Comparison of ENCODE assay signal across 2 cellular contexts in the genomic region with DNA sequence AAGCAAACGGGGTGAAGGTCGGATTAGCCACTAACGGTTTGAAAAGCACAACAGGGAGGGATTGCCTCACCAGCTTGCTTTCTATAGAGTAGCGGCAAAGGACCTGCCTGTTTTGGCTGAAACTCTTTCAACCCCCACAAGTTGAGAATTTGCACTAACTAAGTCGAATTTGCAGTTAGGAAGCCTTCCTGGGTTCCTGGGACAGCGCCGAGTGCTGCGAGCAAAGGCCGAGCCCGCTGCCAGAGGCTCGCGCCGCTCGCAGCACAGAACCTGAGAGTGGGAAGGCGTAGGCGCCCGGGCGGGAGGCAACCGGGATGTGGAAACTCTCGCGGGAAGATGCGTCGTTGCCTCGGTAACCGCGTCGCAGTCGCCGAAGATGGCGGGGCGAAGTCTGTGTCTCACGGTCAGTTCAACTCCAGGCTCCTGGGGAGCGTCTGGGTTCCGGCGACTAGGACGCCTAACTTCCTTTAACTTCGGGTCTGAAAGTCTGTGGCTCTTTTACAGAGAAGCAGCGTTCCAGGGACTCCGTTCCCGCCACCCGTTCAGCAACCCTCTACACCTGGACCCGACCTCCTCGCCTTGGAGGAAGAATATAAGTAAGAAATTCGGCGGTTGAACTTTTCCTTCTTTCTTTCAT.
TF ChIP-seq lines count a peak whose summit lies in the region.

A gene (plus strand): TSS at position 352 of the 637 bp plus-strand sequence. CDS start 25 bp downstream, at position 377.

TF ChIP-seq in IMR-90, 13 proteins besides CTCF, POLR2A, EP300 and RAD21:
- TF ChIP-seq CEBPB (IDR thresholded peaks at IDR 0.05; ENCODE audit: low read depth, low read length) (peak; percentile 57), RCOR1 (IDR thresholded peaks at IDR 0.05; ENCODE audit: insufficient replicate concordance, low read length) (no peak), MAZ (IDR thresholded peaks at IDR 0.05; ENCODE audit: borderline replicate concordance, low read depth, low read length) (peak; percentile 31; the same call in 1 of the 2 replicates), RFX5 (IDR thresholded peaks at IDR 0.05; ENCODE audit: low read depth, low read length) (no peak)

TF ChIP-seq in PFSK-1, 5 proteins besides CTCF, POLR2A, EP300 and RAD21:
- TF ChIP-seq SIN3A (IDR thresholded peaks at IDR 0.05; ENCODE audit: borderline replicate concordance, insufficient read depth, low read length) (peak; percentile 68; the same call in 1 of the 2 replicates), POLR2AphosphoS5 (IDR thresholded peaks at IDR 0.05; ENCODE audit: low read depth, low read length) (peak; percentile 83), TAF1 (IDR thresholded peaks at IDR 0.05; ENCODE audit: borderline replicate concordance, insufficient read depth, low read length) (no peak)
- TF ChIP-seq, protein P1, sequence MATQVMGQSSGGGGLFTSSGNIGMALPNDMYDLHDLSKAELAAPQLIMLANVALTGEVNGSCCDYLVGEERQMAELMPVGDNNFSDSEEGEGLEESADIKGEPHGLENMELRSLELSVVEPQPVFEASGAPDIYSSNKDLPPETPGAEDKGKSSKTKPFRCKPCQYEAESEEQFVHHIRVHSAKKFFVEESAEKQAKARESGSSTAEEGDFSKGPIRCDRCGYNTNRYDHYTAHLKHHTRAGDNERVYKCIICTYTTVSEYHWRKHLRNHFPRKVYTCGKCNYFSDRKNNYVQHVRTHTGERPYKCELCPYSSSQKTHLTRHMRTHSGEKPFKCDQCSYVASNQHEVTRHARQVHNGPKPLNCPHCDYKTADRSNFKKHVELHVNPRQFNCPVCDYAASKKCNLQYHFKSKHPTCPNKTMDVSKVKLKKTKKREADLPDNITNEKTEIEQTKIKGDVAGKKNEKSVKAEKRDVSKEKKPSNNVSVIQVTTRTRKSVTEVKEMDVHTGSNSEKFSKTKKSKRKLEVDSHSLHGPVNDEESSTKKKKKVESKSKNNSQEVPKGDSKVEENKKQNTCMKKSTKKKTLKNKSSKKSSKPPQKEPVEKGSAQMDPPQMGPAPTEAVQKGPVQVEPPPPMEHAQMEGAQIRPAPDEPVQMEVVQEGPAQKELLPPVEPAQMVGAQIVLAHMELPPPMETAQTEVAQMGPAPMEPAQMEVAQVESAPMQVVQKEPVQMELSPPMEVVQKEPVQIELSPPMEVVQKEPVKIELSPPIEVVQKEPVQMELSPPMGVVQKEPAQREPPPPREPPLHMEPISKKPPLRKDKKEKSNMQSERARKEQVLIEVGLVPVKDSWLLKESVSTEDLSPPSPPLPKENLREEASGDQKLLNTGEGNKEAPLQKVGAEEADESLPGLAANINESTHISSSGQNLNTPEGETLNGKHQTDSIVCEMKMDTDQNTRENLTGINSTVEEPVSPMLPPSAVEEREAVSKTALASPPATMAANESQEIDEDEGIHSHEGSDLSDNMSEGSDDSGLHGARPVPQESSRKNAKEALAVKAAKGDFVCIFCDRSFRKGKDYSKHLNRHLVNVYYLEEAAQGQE (IDR thresholded peaks at IDR 0.05; ENCODE audit: insufficient read depth in 1 of 2, low read depth in 2 of 2, low read length in 2 of 2) = no peak
